1 cellular context compared by ENCODE assay signal in the genomic region with DNA sequence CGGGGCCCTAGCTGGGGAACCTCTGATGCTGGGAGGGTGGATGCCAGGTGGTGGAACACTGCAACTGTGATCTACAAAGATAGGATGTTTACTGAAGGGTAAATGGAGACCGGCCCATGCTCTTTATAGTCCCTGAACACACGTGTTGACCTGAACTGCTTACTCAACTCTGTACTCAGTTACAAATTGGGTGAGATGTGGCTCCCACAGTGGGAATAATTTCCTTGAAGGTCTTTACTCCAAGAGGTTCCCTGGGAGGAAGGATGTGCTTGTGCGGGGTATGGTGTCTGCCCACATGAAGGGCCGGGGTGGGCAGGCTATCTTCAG.
A peak's percentile ranks its signal among the peaks of the same experiment; 100 is the strongest.
TF ChIP-seq lines count a peak whose summit lies in the region.

No MANE protein-coding gene starts in this region.

TF ChIP-seq in GM12878, 131 proteins besides CTCF, POLR2A, EP300 and RAD21 (continued from another document and continues in another):
- TF ChIP-seq, protein P1, sequence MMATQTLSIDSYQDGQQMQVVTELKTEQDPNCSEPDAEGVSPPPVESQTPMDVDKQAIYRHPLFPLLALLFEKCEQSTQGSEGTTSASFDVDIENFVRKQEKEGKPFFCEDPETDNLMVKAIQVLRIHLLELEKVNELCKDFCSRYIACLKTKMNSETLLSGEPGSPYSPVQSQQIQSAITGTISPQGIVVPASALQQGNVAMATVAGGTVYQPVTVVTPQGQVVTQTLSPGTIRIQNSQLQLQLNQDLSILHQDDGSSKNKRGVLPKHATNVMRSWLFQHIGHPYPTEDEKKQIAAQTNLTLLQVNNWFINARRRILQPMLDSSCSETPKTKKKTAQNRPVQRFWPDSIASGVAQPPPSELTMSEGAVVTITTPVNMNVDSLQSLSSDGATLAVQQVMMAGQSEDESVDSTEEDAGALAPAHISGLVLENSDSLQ (IDR thresholded peaks at IDR 0.05): no peak
- TF ChIP-seq FOXM1 (IDR thresholded peaks at IDR 0.05; ENCODE audit: low read depth, low read length) (0 out of 2 replicates have a peak, but pooled peaks have one; percentile 20), ZNF274 (IDR thresholded peaks at IDR 0.05; ENCODE audit: insufficient read depth, insufficient read length) (no peak), SREBF1 (IDR thresholded peaks at IDR 0.05; ENCODE audit: low read length) (no peak), FOS (IDR thresholded peaks at IDR 0.05; ENCODE audit: borderline replicate concordance, extremely low read depth, insufficient read length) (no peak), JUND (IDR thresholded peaks at IDR 0.05; ENCODE audit: low read depth, low read length) (no peak), GATAD2B (conservative IDR thresholded peaks at IDR 0.05; ENCODE audit: low read depth) (no peak), DPF2 (IDR thresholded peaks at IDR 0.05) (no peak), IKZF2 (IDR thresholded peaks at IDR 0.05) (peak; percentile 20 to 35; a peak in 1 of 4 replicates), ZBTB40 (IDR thresholded peaks at IDR 0.05; ENCODE audit: borderline replicate concordance) (no peak), ZBTB4 (CRISPR knock-in tag; IDR thresholded peaks at IDR 0.05) (no peak), IRF5 (IDR thresholded peaks at IDR 0.05; ENCODE audit: borderline replicate concordance) (no peak), CREM (IDR thresholded peaks at IDR 0.05; ENCODE audit: low read depth) (no peak), POLR2AphosphoS2 (IDR thresholded peaks at IDR 0.05; ENCODE audit: low read depth, low read length) (no peak), STAT3 (IDR thresholded peaks at IDR 0.05; ENCODE audit: low read depth, low read length) (no peak), SIX5 (IDR thresholded peaks at IDR 0.05; ENCODE audit: low read depth, low read length, severe bottlenecking) (no peak), SMAD5 (IDR thresholded peaks at IDR 0.05; ENCODE audit: low read depth) (no peak), ZBED1 (IDR thresholded peaks at IDR 0.05; ENCODE audit: borderline replicate concordance) (no peak), HSF1 (IDR thresholded peaks at IDR 0.05; ENCODE audit: low read depth, low read length) (no peak), IRF4 (IDR thresholded peaks at IDR 0.05; ENCODE audit: low read depth, low read length) (peak; percentile 59; the same call in 1 of the 2 replicates), SREBF2 (IDR thresholded peaks at IDR 0.05; ENCODE audit: low read length) (no peak), ZNF217 (IDR thresholded peaks at IDR 0.05) (no peak)
- TF ChIP-seq, protein P2, sequence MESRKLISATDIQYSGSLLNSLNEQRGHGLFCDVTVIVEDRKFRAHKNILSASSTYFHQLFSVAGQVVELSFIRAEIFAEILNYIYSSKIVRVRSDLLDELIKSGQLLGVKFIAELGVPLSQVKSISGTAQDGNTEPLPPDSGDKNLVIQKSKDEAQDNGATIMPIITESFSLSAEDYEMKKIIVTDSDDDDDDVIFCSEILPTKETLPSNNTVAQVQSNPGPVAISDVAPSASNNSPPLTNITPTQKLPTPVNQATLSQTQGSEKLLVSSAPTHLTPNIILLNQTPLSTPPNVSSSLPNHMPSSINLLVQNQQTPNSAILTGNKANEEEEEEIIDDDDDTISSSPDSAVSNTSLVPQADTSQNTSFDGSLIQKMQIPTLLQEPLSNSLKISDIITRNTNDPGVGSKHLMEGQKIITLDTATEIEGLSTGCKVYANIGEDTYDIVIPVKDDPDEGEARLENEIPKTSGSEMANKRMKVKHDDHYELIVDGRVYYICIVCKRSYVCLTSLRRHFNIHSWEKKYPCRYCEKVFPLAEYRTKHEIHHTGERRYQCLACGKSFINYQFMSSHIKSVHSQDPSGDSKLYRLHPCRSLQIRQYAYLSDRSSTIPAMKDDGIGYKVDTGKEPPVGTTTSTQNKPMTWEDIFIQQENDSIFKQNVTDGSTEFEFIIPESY (IDR thresholded peaks at IDR 0.05): no peak
- TF ChIP-seq, protein P3, sequence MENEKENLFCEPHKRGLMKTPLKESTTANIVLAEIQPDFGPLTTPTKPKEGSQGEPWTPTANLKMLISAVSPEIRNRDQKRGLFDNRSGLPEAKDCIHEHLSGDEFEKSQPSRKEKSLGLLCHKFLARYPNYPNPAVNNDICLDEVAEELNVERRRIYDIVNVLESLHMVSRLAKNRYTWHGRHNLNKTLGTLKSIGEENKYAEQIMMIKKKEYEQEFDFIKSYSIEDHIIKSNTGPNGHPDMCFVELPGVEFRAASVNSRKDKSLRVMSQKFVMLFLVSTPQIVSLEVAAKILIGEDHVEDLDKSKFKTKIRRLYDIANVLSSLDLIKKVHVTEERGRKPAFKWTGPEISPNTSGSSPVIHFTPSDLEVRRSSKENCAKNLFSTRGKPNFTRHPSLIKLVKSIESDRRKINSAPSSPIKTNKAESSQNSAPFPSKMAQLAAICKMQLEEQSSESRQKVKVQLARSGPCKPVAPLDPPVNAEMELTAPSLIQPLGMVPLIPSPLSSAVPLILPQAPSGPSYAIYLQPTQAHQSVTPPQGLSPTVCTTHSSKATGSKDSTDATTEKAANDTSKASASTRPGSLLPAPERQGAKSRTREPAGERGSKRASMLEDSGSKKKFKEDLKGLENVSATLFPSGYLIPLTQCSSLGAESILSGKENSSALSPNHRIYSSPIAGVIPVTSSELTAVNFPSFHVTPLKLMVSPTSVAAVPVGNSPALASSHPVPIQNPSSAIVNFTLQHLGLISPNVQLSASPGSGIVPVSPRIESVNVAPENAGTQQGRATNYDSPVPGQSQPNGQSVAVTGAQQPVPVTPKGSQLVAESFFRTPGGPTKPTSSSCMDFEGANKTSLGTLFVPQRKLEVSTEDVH (IDR thresholded peaks at IDR 0.05; ENCODE audit: low read depth, partially characterized antibody): no peak
- TF ChIP-seq, protein P4, sequence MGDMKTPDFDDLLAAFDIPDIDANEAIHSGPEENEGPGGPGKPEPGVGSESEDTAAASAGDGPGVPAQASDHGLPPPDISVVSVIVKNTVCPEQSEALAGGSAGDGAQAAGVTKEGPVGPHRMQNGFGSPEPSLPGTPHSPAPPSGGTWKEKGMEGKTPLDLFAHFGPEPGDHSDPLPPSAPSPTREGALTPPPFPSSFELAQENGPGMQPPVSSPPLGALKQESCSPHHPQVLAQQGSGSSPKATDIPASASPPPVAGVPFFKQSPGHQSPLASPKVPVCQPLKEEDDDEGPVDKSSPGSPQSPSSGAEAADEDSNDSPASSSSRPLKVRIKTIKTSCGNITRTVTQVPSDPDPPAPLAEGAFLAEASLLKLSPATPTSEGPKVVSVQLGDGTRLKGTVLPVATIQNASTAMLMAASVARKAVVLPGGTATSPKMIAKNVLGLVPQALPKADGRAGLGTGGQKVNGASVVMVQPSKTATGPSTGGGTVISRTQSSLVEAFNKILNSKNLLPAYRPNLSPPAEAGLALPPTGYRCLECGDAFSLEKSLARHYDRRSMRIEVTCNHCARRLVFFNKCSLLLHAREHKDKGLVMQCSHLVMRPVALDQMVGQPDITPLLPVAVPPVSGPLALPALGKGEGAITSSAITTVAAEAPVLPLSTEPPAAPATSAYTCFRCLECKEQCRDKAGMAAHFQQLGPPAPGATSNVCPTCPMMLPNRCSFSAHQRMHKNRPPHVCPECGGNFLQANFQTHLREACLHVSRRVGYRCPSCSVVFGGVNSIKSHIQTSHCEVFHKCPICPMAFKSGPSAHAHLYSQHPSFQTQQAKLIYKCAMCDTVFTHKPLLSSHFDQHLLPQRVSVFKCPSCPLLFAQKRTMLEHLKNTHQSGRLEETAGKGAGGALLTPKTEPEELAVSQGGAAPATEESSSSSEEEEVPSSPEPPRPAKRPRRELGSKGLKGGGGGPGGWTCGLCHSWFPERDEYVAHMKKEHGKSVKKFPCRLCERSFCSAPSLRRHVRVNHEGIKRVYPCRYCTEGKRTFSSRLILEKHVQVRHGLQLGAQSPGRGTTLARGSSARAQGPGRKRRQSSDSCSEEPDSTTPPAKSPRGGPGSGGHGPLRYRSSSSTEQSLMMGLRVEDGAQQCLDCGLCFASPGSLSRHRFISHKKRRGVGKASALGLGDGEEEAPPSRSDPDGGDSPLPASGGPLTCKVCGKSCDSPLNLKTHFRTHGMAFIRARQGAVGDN (IDR thresholded peaks at IDR 0.05): no peak
- TF ChIP-seq, protein P5, sequence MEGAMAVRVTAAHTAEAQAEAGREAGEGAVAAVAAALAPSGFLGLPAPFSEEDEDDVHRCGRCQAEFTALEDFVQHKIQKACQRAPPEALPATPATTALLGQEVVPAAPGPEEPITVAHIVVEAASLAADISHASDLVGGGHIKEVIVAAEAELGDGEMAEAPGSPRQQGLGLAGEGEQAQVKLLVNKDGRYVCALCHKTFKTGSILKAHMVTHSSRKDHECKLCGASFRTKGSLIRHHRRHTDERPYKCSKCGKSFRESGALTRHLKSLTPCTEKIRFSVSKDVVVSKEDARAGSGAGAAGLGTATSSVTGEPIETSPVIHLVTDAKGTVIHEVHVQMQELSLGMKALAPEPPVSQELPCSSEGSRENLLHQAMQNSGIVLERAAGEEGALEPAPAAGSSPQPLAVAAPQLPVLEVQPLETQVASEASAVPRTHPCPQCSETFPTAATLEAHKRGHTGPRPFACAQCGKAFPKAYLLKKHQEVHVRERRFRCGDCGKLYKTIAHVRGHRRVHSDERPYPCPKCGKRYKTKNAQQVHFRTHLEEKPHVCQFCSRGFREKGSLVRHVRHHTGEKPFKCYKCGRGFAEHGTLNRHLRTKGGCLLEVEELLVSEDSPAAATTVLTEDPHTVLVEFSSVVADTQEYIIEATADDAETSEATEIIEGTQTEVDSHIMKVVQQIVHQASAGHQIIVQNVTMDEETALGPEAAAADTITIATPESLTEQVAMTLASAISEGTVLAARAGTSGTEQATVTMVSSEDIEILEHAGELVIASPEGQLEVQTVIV (IDR thresholded peaks at IDR 0.05; ENCODE audit: borderline replicate concordance, partially characterized antibody): no peak
